Comparison of ENCODE assay signal across 1 cellular context in the genomic region with DNA sequence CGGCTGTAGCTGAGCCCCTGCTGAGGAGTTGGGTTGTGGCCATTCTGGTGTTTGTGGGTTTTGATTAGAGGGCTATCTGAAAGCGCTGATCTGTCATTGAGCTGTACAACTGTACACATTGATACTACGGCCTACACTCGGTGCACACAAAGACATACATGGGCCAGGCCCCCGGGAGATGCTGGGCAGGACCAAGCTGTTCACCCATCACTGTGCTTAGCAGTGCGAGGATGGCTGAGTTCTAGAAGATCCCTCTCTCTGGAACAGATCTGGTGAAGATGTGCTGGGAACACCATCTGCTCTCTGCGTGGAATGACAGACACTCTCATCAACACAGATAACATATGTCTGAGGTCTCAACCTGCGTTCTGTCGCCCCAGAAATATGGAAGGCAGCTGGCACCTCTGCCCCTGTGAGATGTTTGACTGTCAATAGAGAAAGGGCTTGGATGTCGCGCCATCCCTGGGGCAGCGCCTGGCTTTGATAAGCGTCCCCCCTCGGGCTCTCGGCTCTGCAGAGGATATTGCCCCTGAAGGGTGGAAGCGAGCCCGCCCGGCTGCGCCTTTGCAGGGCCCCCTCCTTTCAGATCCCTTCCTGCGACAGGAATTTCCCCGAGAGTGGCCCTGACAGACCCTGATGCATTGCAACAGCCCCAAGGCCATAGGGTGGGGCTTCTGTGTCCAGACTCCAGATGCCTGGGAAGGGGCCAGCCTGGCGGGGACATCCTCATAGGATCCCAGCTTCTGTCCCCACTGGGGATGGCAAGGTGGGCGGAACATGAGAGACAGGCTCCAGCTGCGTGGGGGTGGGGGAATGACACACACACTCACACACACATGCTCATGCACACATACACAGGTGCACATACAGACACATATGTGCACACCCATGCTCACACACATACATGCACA.
TF ChIP-seq lines count a peak whose summit lies in the region.

No MANE protein-coding gene starts in this region.

TF ChIP-seq in SK-N-SH treated with all-trans-retinoic acid at 6 μM for 48 hours, 23 proteins besides CTCF, POLR2A, EP300 and RAD21 (continued from another document):
- TF ChIP-seq, protein P1, sequence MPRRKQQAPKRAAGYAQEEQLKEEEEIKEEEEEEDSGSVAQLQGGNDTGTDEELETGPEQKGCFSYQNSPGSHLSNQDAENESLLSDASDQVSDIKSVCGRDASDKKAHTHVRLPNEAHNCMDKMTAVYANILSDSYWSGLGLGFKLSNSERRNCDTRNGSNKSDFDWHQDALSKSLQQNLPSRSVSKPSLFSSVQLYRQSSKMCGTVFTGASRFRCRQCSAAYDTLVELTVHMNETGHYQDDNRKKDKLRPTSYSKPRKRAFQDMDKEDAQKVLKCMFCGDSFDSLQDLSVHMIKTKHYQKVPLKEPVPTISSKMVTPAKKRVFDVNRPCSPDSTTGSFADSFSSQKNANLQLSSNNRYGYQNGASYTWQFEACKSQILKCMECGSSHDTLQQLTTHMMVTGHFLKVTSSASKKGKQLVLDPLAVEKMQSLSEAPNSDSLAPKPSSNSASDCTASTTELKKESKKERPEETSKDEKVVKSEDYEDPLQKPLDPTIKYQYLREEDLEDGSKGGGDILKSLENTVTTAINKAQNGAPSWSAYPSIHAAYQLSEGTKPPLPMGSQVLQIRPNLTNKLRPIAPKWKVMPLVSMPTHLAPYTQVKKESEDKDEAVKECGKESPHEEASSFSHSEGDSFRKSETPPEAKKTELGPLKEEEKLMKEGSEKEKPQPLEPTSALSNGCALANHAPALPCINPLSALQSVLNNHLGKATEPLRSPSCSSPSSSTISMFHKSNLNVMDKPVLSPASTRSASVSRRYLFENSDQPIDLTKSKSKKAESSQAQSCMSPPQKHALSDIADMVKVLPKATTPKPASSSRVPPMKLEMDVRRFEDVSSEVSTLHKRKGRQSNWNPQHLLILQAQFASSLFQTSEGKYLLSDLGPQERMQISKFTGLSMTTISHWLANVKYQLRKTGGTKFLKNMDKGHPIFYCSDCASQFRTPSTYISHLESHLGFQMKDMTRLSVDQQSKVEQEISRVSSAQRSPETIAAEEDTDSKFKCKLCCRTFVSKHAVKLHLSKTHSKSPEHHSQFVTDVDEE (CRISPR knock-in tag; IDR thresholded peaks at IDR 0.05), result 0 out of 2 replicates have a peak, but pooled peaks have one; percentile 24
- peak; percentile 20; the same call in 1 of the 2 replicates for TF ChIP-seq TCF4 (CRISPR knock-in tag; IDR thresholded peaks at IDR 0.05; ENCODE audit: borderline replicate concordance)
